In genomic region chr16:66899945-66900688, GRCh38 we compare ENCODE assay signal across 6 cellular contexts. TPM values are rescaled to one million over a fixed set of nuclear protein-coding genes. Genes with fewer than 3 reads are reported as not detected.
DNase-seq lines count a peak whose midpoint lies in the region; ATAC-seq, FAIRE-seq and TF ChIP-seq lines count a peak whose summit lies in the region.

No MANE protein-coding gene starts in this region.

- H2BK15ac ChIP-seq in mesendoderm (replicated peaks; ENCODE audit: low read depth): no peak overlapping the region

- no peak overlapping the region for H3K4me2 ChIP-seq in mesendoderm (ENCODE audit: low read length)

- no peaks in the 10 kb centered on the region for H3K9me3 ChIP-seq in WERI-Rb-1 (ENCODE audit: severe bottlenecking)

- FAIRE-seq in GM12891 (lab: Jason Lieb, UNC): no peak

- H4K5ac ChIP-seq in mesendoderm (ENCODE audit: low read length): no peak overlapping the region

- peak overlapping the region; percentile 5 for H3K56ac ChIP-seq in mesendoderm (ENCODE audit: low read length)

- no peak overlapping the region for H3K23ac ChIP-seq in mesendoderm (ENCODE audit: low read length)

- H3K79me2 ChIP-seq in mesendoderm (ENCODE audit: control insufficient read depth, insufficient read depth, low read length): no peaks in the 10 kb centered on the region

- no peaks in the 10 kb centered on the region for H3K4me1 ChIP-seq in mesendoderm (ENCODE audit: control insufficient read depth, low read depth, low read length)

- no peak overlapping the region for H3K9ac ChIP-seq in mesendoderm (ENCODE audit: low read length)

- no peaks in the 10 kb centered on the region for H3K36me3 ChIP-seq in WERI-Rb-1
- no peaks in the 10 kb centered on the region for H3K36me3 ChIP-seq in mesendoderm (ENCODE audit: control insufficient read depth, insufficient read depth, low read length)

- no peak overlapping the region for H3K18ac ChIP-seq in mesendoderm (ENCODE audit: low read length)

- H2AK5ac ChIP-seq in mesendoderm (ENCODE audit: low read length): no peak overlapping the region

- TF ChIP-seq CTCF in WERI-Rb-1 (IDR thresholded peaks at IDR 0.05; ENCODE audit: low read depth, low read length): no peak

- TF ChIP-seq POLR2A in GM12891 (IDR thresholded peaks at IDR 0.05; ENCODE audit: low read depth, low read length): no peak

- peak overlapping the region; percentile 42 for H3K4me3 ChIP-seq in WERI-Rb-1 (ENCODE audit: low read depth, low read length)
- H3K4me3 ChIP-seq in mesendoderm (ENCODE audit: low read length): no peak overlapping the region

- peak; percentile 0 for DNase-seq in GM12891 (ENCODE audit: insufficient read length, low spot score)
- peak; percentile 97 for DNase-seq in WERI-Rb-1
- DNase-seq in mesendoderm: peak; percentile 85
- no peak for DNase-seq in activated CD4-positive, alpha-beta T cell treated with anti-CD3 and anti-CD28 coated beads for 48 hours

- ATAC-seq in GM21423 (IDR thresholded peaks at IDR 0.05; ENCODE audit: unreplicated experiment): no peak
- no peak for ATAC-seq in HG02798 (IDR thresholded peaks at IDR 0.05; ENCODE audit: poor library complexity, unreplicated experiment)

- no peak overlapping the region for H3K4ac ChIP-seq in mesendoderm (ENCODE audit: low read depth, low read length)

- H3K27me3 ChIP-seq in WERI-Rb-1 (ENCODE audit: insufficient read depth, low read depth, severe bottlenecking) (no peaks in the 10 kb centered on the region), mesendoderm (ENCODE audit: insufficient read depth, low read length, poor library complexity) (no peaks in the 10 kb centered on the region)

- H4K8ac ChIP-seq in mesendoderm (ENCODE audit: low read depth, low read length): no peak overlapping the region

- H3K27ac ChIP-seq in WERI-Rb-1 (peak overlapping the region; percentile 99), mesendoderm (ENCODE audit: low read depth, low read length) (no peak overlapping the region)

- no CpG with 5 or more reads among the region's 9 CpGs for WGBS in mesendoderm (ENCODE audit: extremely low coverage, insufficient coverage, low lambda C conversion rate)

- no peaks in the 10 kb centered on the region for H3K79me1 ChIP-seq in mesendoderm (ENCODE audit: low read length)

- H2BK5ac ChIP-seq in mesendoderm (ENCODE audit: low read length): no peak overlapping the region

- H2BK120ac ChIP-seq in mesendoderm (ENCODE audit: low read depth, low read length): no peak overlapping the region

TF ChIP-seq in GM12891, 5 proteins besides CTCF, POLR2A, EP300 and RAD21:
- TF ChIP-seq TAF1 (IDR thresholded peaks at IDR 0.05; ENCODE audit: low read depth, low read length) (no peak), SPI1 (IDR thresholded peaks at IDR 0.05; ENCODE audit: low read depth, low read length) (no peak), POU2F2 (IDR thresholded peaks at IDR 0.05; ENCODE audit: low read depth, low read length) (no peak), PAX5 (IDR thresholded peaks at IDR 0.05; ENCODE audit: insufficient read depth, low read length, severe bottlenecking) (no peak), POLR2AphosphoS5 (IDR thresholded peaks at IDR 0.05; ENCODE audit: low read depth, low read length) (no peak)

RNA-seq across cellular contexts. Expression of gene CDH16, which starts 18.6 kb away (rescaled TPM):
- not detected for polyA plus RNA-seq in GM12891 (2012; ENCODE audit: low read depth, missing spikeins)
- polyA plus RNA-seq in mesendoderm (2013, experiment 1 of 2): not detected
- polyA plus RNA-seq in mesendoderm (2013, experiment 2 of 2): not detected

RNA-seq across cellular contexts. Expression of gene PDP2, which starts 19.8 kb away (rescaled TPM):
- 1.7 TPM for polyA plus RNA-seq in GM12891 (2012; ENCODE audit: low read depth, missing spikeins)
- 5.9 TPM for polyA plus RNA-seq in mesendoderm (2013, experiment 1 of 2)
- 6.1 TPM for polyA plus RNA-seq in mesendoderm (2013, experiment 2 of 2)

RNA-seq across cellular contexts. Expression of gene RRAD, which starts 25.2 kb away (rescaled TPM):
- 2.7 TPM for polyA plus RNA-seq in GM12891 (2012; ENCODE audit: low read depth, missing spikeins)
- 0.06 TPM for polyA plus RNA-seq in mesendoderm (2013, experiment 1 of 2)
- polyA plus RNA-seq in mesendoderm (2013, experiment 2 of 2): 0.04 TPM

RNA-seq across cellular contexts. Expression of gene CIAO2B, which starts 34.1 kb away (rescaled TPM):
- polyA plus RNA-seq in GM12891 (2012; ENCODE audit: low read depth, missing spikeins): 140 TPM
- 80.8 TPM for polyA plus RNA-seq in mesendoderm (2013, experiment 1 of 2)
- 79.9 TPM for polyA plus RNA-seq in mesendoderm (2013, experiment 2 of 2)

RNA-seq across cellular contexts. Expression of gene CES2, which starts 35.2 kb away (rescaled TPM):
- polyA plus RNA-seq in GM12891 (2012; ENCODE audit: low read depth, missing spikeins): 11.6 TPM
- polyA plus RNA-seq in mesendoderm (2013, experiment 1 of 2): 7.7 TPM
- polyA plus RNA-seq in mesendoderm (2013, experiment 2 of 2): 7.8 TPM
